12 cellular contexts compared by ENCODE assay signal in genomic region chr2:219461061-219461514, GRCh38. TPM values are rescaled to one million over a fixed set of nuclear protein-coding genes. Genes with fewer than 3 reads are reported as not detected.
A peak's percentile ranks its signal among the peaks of the same experiment; 100 is the strongest.
DNase-seq lines count a peak whose midpoint lies in the region; ATAC-seq and TF ChIP-seq lines count a peak whose summit lies in the region.
"Had no signal": no experiment of that assay in that cellular context is flagged by ENCODE, and none has a peak within 500 bp of the region (broad histone marks: within the 10 kb centered on the region; RNA-seq: fewer than 3 reads in every experiment).

No MANE protein-coding gene starts in this region.

- ATAC-seq in HG03378 (IDR thresholded peaks at IDR 0.05; ENCODE audit: unreplicated experiment): no peak

- peak overlapping the region; percentile 90 for H2AK5ac ChIP-seq in mesenchymal stem cell (ENCODE audit: low read length, severe bottlenecking)

- intact Hi-C loops in A673 (cut with micrococcal nuclease; ENCODE audit: unreplicated experiment): no loop called here

- peak overlapping the region; percentile 95 for H2BK15ac ChIP-seq in mesenchymal stem cell (ENCODE audit: low read depth, poor library complexity, severe bottlenecking)

- peak overlapping the region; percentile 37 for H3K27ac ChIP-seq in A673 (ENCODE audit: low read depth, low read length, poor library complexity, severe bottlenecking)
- peak overlapping the region; percentile 68 for H3K27ac ChIP-seq in HL-60 (replicated peaks)
- H3K27ac ChIP-seq in mesenchymal stem cell (ENCODE audit: low read length, poor library complexity, severe bottlenecking): peak overlapping the region; percentile 30

- no peaks in the 10 kb centered on the region for H3K9me3 ChIP-seq in A673 (ENCODE audit: low read depth, low read length, poor library complexity, severe bottlenecking)
- no peaks in the 10 kb centered on the region for H3K9me3 ChIP-seq in mesenchymal stem cell (ENCODE audit: control insufficient read depth, low read length)

- no peak overlapping the region for H2AFZ ChIP-seq in mesenchymal stem cell (ENCODE audit: low read depth, low read length)

- H3K18ac ChIP-seq in mesenchymal stem cell (ENCODE audit: low read depth in 1 of 2, low read length in 2 of 2): peak overlapping the region; percentile 74 to 88

- peak overlapping the region; percentile 29 to 46 for H3K4ac ChIP-seq in mesenchymal stem cell (ENCODE audit: low read depth in 1 of 2, low read length in 2 of 2)

- H3K4me3 ChIP-seq in A673 (ENCODE audit: low read depth, low read length, poor library complexity, severe bottlenecking) (no peak overlapping the region), HL-60 (replicated peaks; ENCODE audit: insufficient read depth, low read length) (no peak overlapping the region), mesenchymal stem cell (ENCODE audit: insufficient read depth in 1 of 2, low read depth in 1 of 2, low read length in 2 of 2) (no peak overlapping the region)

- 28% methylated on average over 11 of the region's 11 CpGs for WGBS in mesenchymal stem cell

- H3K23ac ChIP-seq in mesenchymal stem cell (ENCODE audit: low read length in 2 of 2): no peak overlapping the region

- POLR2A ChIA-PET in A673 (lab: Charles Lee; ENCODE audit: low non-redundant PET): interaction anchor here (0.6 kb wide), 1 partner anchor 9 kb away, joined by 8 read pairs; no protein-coding TSS in a partner anchor

- no peaks in the 10 kb centered on the region for H3K36me3 ChIP-seq in A673 (ENCODE audit: insufficient read depth, low read length, poor library complexity, severe bottlenecking)
- H3K36me3 ChIP-seq in mesenchymal stem cell (ENCODE audit: control insufficient read depth in 1 of 2, insufficient read depth in 2 of 2, low read depth in 1 of 2, low read length in 2 of 2): peaks cover 54 to 69% of the 10 kb centered on the region in 2 experiments

- H2BK120ac ChIP-seq in mesenchymal stem cell (ENCODE audit: low read depth, low read length): peak overlapping the region; percentile 86

- H4K91ac ChIP-seq in mesenchymal stem cell (ENCODE audit: low read length): peak overlapping the region; percentile 75

- H4K8ac ChIP-seq in mesenchymal stem cell (ENCODE audit: low read length): peak overlapping the region; percentile 89

- H2BK12ac ChIP-seq in mesenchymal stem cell (ENCODE audit: low read length in 2 of 2): peak overlapping the region; percentile 79 to 94

- peak overlapping the region; percentile 41 for H3K4me2 ChIP-seq in mesenchymal stem cell (ENCODE audit: low read length, poor library complexity, severe bottlenecking)

- peak overlapping the region; percentile 20 for H3K9ac ChIP-seq in mesenchymal stem cell (ENCODE audit: low read length)

- H2BK5ac ChIP-seq in mesenchymal stem cell (ENCODE audit: low read depth, low read length, poor library complexity, severe bottlenecking): no peak overlapping the region

- DNase-seq in A673 (ENCODE audit: low spot score) (no peak), HL-60 (ENCODE audit: low read depth in 1 of 2, low spot score in 1 of 2) (peak; percentile 33 to 77), astrocyte of the hippocampus (ENCODE audit: low read depth, low spot score) (peak; percentile 76), mesenchymal stem cell (no peak), NCI-H2227 treated with DMSO at 0.1 percent for 48 hours (lab: John Stamatoyannopoulos, UW) (no peak), NCI-H1417 (lab: John Stamatoyannopoulos, UW) (no peak), OCI-M1 (lab: John Stamatoyannopoulos, UW) (no peak)
- DNase-seq: activated T-cell treated with anti-CD3 and anti-CD28 coated beads, Interleukin-2, amount 50 U/mL, for 4 hours; CD4-positive, alpha-beta T cell; SIG-M5 had no signal

- TF ChIP-seq CTCF in A673 (conservative IDR thresholded peaks at IDR 0.05; ENCODE audit: low read depth, low read length) (no peak), HL-60 (IDR thresholded peaks at IDR 0.05; ENCODE audit: insufficient read depth, low read length) (no peak)

- H3K27me3 ChIP-seq in A673 (replicated peaks; ENCODE audit: insufficient read depth, low read depth, low read length, poor library complexity) (no peaks in the 10 kb centered on the region), HL-60 (ENCODE audit: insufficient read depth, poor library complexity, severe bottlenecking) (no peaks in the 10 kb centered on the region), mesenchymal stem cell (ENCODE audit: control insufficient read depth in 1 of 2, insufficient read depth in 1 of 2, low read length in 2 of 2) (no peaks in the 10 kb centered on the region)

- CTCF ChIA-PET in A673 (lab: Charles Lee): interaction anchor here (0.6 kb wide), 1 partner anchor 72 kb away, joined by 3 read pairs; no protein-coding TSS in a partner anchor

- peak overlapping the region in 1 of 2 experiments; percentile 71 for H3K14ac ChIP-seq in mesenchymal stem cell (ENCODE audit: low read length in 2 of 2)

- BruUV-seq in A673 (replicated peaks; lab: Mats Ljungman, UMichigan): no TSS peak

- peaks cover 32% of the 10 kb centered on the region for H3K79me1 ChIP-seq in mesenchymal stem cell (replicated peaks; ENCODE audit: low read length, poor library complexity, severe bottlenecking)

- peaks cover 6% of the 10 kb centered on the region for H3K4me1 ChIP-seq in A673 (ENCODE audit: insufficient read depth, low read length, poor library complexity, severe bottlenecking)
- H3K4me1 ChIP-seq in mesenchymal stem cell (ENCODE audit: control insufficient read depth, insufficient read depth, low read depth, low read length): peaks cover 42% of the 10 kb centered on the region

RNA-seq across cellular contexts. Expression of gene SPEG, which starts 26.4 kb away (rescaled TPM):
- 8.4 and 15.7 TPM in 2 replicates for total RNA-seq in A673 (2021)
- polyA plus RNA-seq in mesenchymal stem cell (2013, experiment 1 of 2): 19.3 TPM
- polyA plus RNA-seq in mesenchymal stem cell (2013, experiment 2 of 2): 19.1 TPM

RNA-seq across cellular contexts. Expression of gene GMPPA, which starts 37.6 kb away (rescaled TPM):
- total RNA-seq in A673 (2021): 32.1 and 45.8 TPM in 2 replicates
- 41.8 TPM for polyA plus RNA-seq in mesenchymal stem cell (2013, experiment 1 of 2)
- 41.6 TPM for polyA plus RNA-seq in mesenchymal stem cell (2013, experiment 2 of 2)

RNA-seq across cellular contexts. Expression of gene DES, which starts 42.9 kb away (rescaled TPM):
- total RNA-seq in A673 (2021): not detected in 2 replicates
- polyA plus RNA-seq in mesenchymal stem cell (2013, experiment 1 of 2): 1.2 TPM
- polyA plus RNA-seq in mesenchymal stem cell (2013, experiment 2 of 2): 1.8 TPM
- total RNA-seq: CD4-positive, alpha-beta T cell had no signal

RNA-seq across cellular contexts. Expression of gene ASIC4, which starts 53.2 kb away (rescaled TPM):
- 0.45 and 1.2 TPM in 2 replicates for total RNA-seq in A673 (2021)
- polyA plus RNA-seq in mesenchymal stem cell (2013, experiment 1 of 2): not detected
- not detected for polyA plus RNA-seq in mesenchymal stem cell (2013, experiment 2 of 2)
- total RNA-seq: mucosa of gallbladder had no signal

Comparison
In these comparisons a context has a peak if more than half of its experiments do, and no peak if none do; other contexts are left out.
1. DNase-seq: peak in HL-60 (2 of 2) and astrocyte of the hippocampus (single experiment); none in A673 (single experiment), mesenchymal stem cell (single experiment), NCI-H2227 treated with DMSO at 0.1 percent for 48 hours (single experiment), NCI-H1417 (0 of 3) and OCI-M1 (single experiment).
2. Peak in every context shown above with its lines, with median percentiles within 50 percentile points of each other: H3K27ac ChIP-seq.